Comparison of ENCODE assay signal across 18 cellular contexts in genomic region chr1:184605941-184606340, GRCh38.
"Had no signal": no experiment of that assay in that cellular context is flagged by ENCODE, and none has a peak within 500 bp of the region (broad histone marks: within the 10 kb centered on the region; RNA-seq: fewer than 3 reads in every experiment).

No MANE protein-coding gene starts in this region.

- DNase-seq: activated CD4-positive, alpha-beta T cell treated with anti-CD3 and anti-CD28 coated beads, Interleukin-2, amount 50 U/mL, for 4 hours; activated CD8-positive, alpha-beta memory T cell treated with anti-CD3 and anti-CD28 coated beads, Interleukin-2, amount 10 ng/mL, durations not matched to agents 7 days and 5 days; activated effector memory CD4-positive, alpha-beta T cell treated with Interleukin-2 at 50 U/mL for 16 hours; activated T-cell treated with anti-CD3 and anti-CD28 coated beads, Interleukin-2, amount 50 U/mL, for 24 hours; amygdala; brain microvascular endothelial cell; cerebellar nuclear complex; endodermal cell; foreskin melanocyte; heart right ventricle; islet precursor cell; midbrain; naive thymus-derived CD4-positive, alpha-beta T cell; stimulated activated CD4-positive, alpha-beta T cell treated with anti-CD3 and anti-CD28 coated beads, Interleukin-12 subunit alpha, Interleukin-12 subunit beta, amount 100 ng/mL, for 4 hours; stimulated activated naive CD4-positive, alpha-beta T cell had no signal

- H3K4me3 ChIP-seq: heart right ventricle had no signal

- H3K27me3 ChIP-seq: brain microvascular endothelial cell, heart right ventricle, neutrophil had no signal

- ATAC-seq: activated CD4-positive, CD25-positive, alpha-beta regulatory T cell treated with anti-CD3 and anti-CD28 coated beads, Interleukin-2, amount 50 U/mL, for 24 hours; activated CD8-positive, alpha-beta memory T cell treated with anti-CD3 and anti-CD28 coated beads, Interleukin-2, amount 10 ng/mL, durations not matched to agents 7 days and 5 days; activated naive CD4-positive, alpha-beta T cell treated with anti-CD3 and anti-CD28 coated beads, Interleukin-2, amount 50 U/mL, for 72 hours; heart right ventricle; naive thymus-derived CD4-positive, alpha-beta T cell had no signal

- H3K27ac ChIP-seq: brain microvascular endothelial cell, neutrophil had no signal

- H3K9me3 ChIP-seq: heart right ventricle, neutrophil had no signal

- H3K36me3 ChIP-seq: brain microvascular endothelial cell, neutrophil had no signal
